In the genomic region with DNA sequence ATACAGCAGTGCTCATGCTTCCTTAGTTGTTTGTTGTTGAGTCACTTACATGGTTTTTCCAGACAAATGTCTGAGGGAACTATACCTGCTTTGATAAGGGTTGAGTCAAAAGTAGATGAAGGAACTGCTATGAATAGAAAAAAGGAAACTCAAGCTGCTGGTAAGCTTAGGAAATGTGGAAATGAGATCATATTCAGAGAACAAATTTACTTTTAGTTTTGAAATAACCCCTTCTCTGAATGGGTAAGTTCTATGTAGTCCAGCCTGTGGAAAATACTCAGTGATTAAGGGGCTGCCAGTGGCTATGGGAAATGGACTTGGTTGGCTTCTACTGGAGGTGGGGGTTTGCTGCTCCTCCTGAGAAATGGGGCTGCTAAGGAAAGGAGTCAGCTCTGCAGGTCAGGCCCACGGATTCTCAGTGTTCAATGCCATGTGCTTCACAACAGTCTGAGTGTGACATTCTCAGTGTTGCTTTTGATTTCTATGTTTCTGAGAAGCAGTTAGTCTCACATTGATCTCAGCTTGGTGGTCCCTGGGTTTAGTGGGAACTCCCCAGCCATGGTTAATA, we compare ENCODE assay signal across 8 cellular contexts. TPM values are rescaled to one million over a fixed set of nuclear protein-coding genes. Genes with fewer than 3 reads are reported as not detected.
DNase-seq lines count a peak whose midpoint lies in the region; ATAC-seq and TF ChIP-seq lines count a peak whose summit lies in the region.

No MANE protein-coding gene starts in this region.

- ATAC-seq in GM19452 (IDR thresholded peaks at IDR 0.05; ENCODE audit: unreplicated experiment) (peak; percentile 75), HG03460 (IDR thresholded peaks at IDR 0.05; ENCODE audit: unreplicated experiment) (peak; percentile 53), right lobe of liver (peak in 3 of 4 donors; percentile 4 to 44 (median 11))

- 43% methylated on average over 1 of the region's 1 CpG for WGBS in right lobe of liver (ENCODE audit: insufficient coverage, low coverage, low lambda C conversion rate, missing lambda C conversion rate)
- 60% methylated on average over 1 of the region's 1 CpG for WGBS in esophagus muscularis mucosa

- TF ChIP-seq POLR2A in right lobe of liver (IDR thresholded peaks at IDR 0.05) (no peak), esophagus muscularis mucosa (IDR thresholded peaks at IDR 0.05; ENCODE audit: low read depth) (no peak)

- H3K36me3 ChIP-seq in right lobe of liver (no peaks in the 10 kb centered on the region), esophagus muscularis mucosa (no peaks in the 10 kb centered on the region)

- intact Hi-C loops in right lobe of liver (cut with DNase I) = no loop called here
- intact Hi-C loops in esophagus muscularis mucosa (cut with DNase I) = no loop called here

- TF ChIP-seq CTCF in right lobe of liver (IDR thresholded peaks at IDR 0.05) (no peak), esophagus muscularis mucosa (IDR thresholded peaks at IDR 0.05) (no peak)

- TF ChIP-seq EP300 in esophagus muscularis mucosa (IDR thresholded peaks at IDR 0.05) = no peak

- H3K9me3 ChIP-seq in right lobe of liver = no peaks in the 10 kb centered on the region
- H3K9me3 ChIP-seq in esophagus muscularis mucosa = no peaks in the 10 kb centered on the region

- DNase-seq in A172 (ENCODE audit: low spot score) = peak; percentile 52
- DNase-seq in activated T-cell treated with anti-CD3 and anti-CD28 coated beads for 48 hours (ENCODE audit: low read depth) = peak; percentile 49
- DNase-seq in right lobe of liver = no peak
- DNase-seq in HT-29 (ENCODE audit: low spot score) = no peak
- DNase-seq in esophagus muscularis mucosa (ENCODE audit: extremely low spot score) = no peak

- H3K27me3 ChIP-seq in right lobe of liver (no peaks in the 10 kb centered on the region), esophagus muscularis mucosa (no peaks in the 10 kb centered on the region)

- H3K4me1 ChIP-seq in right lobe of liver = peaks cover 0 to 25% (median 7%) of the 10 kb centered on the region in 4 donors
- peaks cover 8 to 12% (median 10%) of the 10 kb centered on the region in 4 donors for H3K4me1 ChIP-seq in esophagus muscularis mucosa

- H3K4me3 ChIP-seq in right lobe of liver (no peak overlapping the region), esophagus muscularis mucosa (no peak overlapping the region)

- H3K27ac ChIP-seq in right lobe of liver = peak overlapping the region; percentile 5 to 34 (median 17)
- peak overlapping the region; percentile 56 for H3K27ac ChIP-seq in temporal lobe (ENCODE audit: low read depth, low read length)
- no peak overlapping the region for H3K27ac ChIP-seq in esophagus muscularis mucosa (replicated peaks in 1 of 4)

RNA-seq across cellular contexts. Expression of a gene that starts 47.7 kb away (rescaled TPM):
- 54.3 and 63.6 TPM in 2 replicates for total RNA-seq in A172 (2014; rRNA removed; shearing (Covaris generic))
- total RNA-seq in right lobe of liver (100 to 1,000 TPM in 3 of 6 experiments, 10 to 100 TPM in 3; 40.2 to 228 (median 82.8) TPM), temporal lobe (8.4 TPM), esophagus muscularis mucosa (10 to 100 TPM; 14.1 to 56.0 (median 34.0) TPM)
- total RNA-seq in HT-29 (2014; rRNA removed; shearing (Covaris generic)) = 6.5 and 7.0 TPM in 2 replicates

Comparison
In these comparisons a context has a peak if more than half of its experiments do, and no peak if none do; other contexts are left out.
1. DNase-seq: peak in A172 (single experiment) and activated T-cell treated with anti-CD3 and anti-CD28 coated beads for 48 hours (single experiment); none in right lobe of liver (0 of 3), HT-29 (single experiment) and esophagus muscularis mucosa (single experiment).
2. ATAC-seq: peak in every context shown above with its lines; median percentile 75 in GM19452; 53 in HG03460; 11 in right lobe of liver.
3. H3K27ac ChIP-seq: peak in right lobe of liver (3 of 3) and temporal lobe (single experiment); none in esophagus muscularis mucosa (0 of 4).